Comparison of ENCODE assay signal across 8 cellular contexts in the genomic region with DNA sequence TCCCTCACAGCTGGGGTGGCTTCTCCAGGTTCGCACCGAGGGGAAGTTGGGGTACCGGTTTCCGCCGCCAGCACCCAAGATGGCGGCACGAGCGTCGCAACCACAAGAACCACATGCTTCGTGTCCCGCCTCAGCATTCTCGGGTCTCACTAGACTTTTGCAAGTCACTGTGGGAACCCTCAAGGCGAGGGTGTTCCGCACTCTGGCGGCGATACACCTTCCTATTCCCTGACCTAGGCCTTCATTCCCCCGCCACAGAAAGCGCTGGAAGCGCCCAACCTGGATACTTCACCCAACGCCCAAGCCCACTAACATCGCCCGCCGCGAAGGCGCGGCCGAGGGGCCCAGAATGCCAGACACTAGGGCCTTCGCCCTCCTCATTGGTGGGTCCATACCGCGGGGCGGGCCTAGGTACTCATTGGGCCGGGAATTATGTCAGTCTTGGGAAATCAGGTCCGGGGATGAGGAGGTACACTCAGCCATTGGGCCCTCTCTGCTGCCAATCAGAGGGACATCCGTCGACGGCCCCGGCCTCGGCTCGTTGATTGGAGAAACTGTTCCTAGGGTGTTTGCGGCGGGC. TPM values are rescaled to one million over a fixed set of nuclear protein-coding genes. Genes with fewer than 3 reads are reported as not detected.
DNase-seq lines count a peak whose midpoint lies in the region; ATAC-seq, FAIRE-seq and TF ChIP-seq lines count a peak whose summit lies in the region.

No MANE protein-coding gene starts in this region.

- no peaks in the 10 kb centered on the region for H3K9me1 ChIP-seq in endothelial cell of umbilical vein (replicated peaks; ENCODE audit: control insufficient read depth, extremely low read depth, insufficient read depth, low read length)

- H3K4me3 ChIP-seq in OCI-LY1 (ENCODE audit: low read depth, low read length, poor library complexity, severe bottlenecking) (peak overlapping the region; percentile 84), endothelial cell of umbilical vein (replicated peaks in 1 of 3; ENCODE audit: insufficient read depth in 1 of 3, low read depth in 1 of 3, low read length in 3 of 3) (peak overlapping the region; percentile 2 to 70 (median 64))

- H3K4me1 ChIP-seq in OCI-LY1 (ENCODE audit: insufficient read depth, low read length, severe bottlenecking): peaks cover 49% of the 10 kb centered on the region
- H3K4me1 ChIP-seq in endothelial cell of umbilical vein (ENCODE audit: control insufficient read depth, extremely low read depth, insufficient read depth, low read length): peaks cover 40% of the 10 kb centered on the region

- H2AFZ ChIP-seq in OCI-LY1 (ENCODE audit: low read length): no peak overlapping the region
- peak overlapping the region; percentile 51 for H2AFZ ChIP-seq in endothelial cell of umbilical vein (ENCODE audit: low read depth, low read length)

- no peaks in the 10 kb centered on the region for H3F3A ChIP-seq in OCI-LY1 (ENCODE audit: insufficient read depth, low read length)

- no TSS peak for BruUV-seq in endothelial cell of umbilical vein (replicated peaks; lab: Mats Ljungman, UMichigan)

- DNase-seq in DMS 273 (lab: John Stamatoyannopoulos, UW; ENCODE audit: unreplicated experiment) (peak; percentile 100), HuH-7 (ENCODE audit: low spot score) (peak; percentile 98), activated T-cell treated with anti-CD3 and anti-CD28 coated beads for 1 hour (ENCODE audit: low read depth) (peak; percentile 94), endothelial cell of umbilical vein (ENCODE audit: low read depth, low spot score) (peak; percentile 100), midbrain (lab: John Stamatoyannopoulos, UW) (peak; percentile 100)
- peak; percentile 98 for DNase-seq in stimulated activated CD8-positive, alpha-beta memory T cell treated with anti-CD3 and anti-CD28 coated beads, Interleukin-15, amount 100 ng/mL, for 48 hours (ENCODE audit: low read depth in 2 of 2)

- no peaks in the 10 kb centered on the region for H3K9me2 ChIP-seq in OCI-LY1 (ENCODE audit: low read depth, low read length)

- FAIRE-seq in endothelial cell of umbilical vein (lab: Jason Lieb, UNC): peak; percentile 99

- H3K36me3 ChIP-seq in OCI-LY1 (ENCODE audit: insufficient read depth, low read length): peaks cover 25% of the 10 kb centered on the region; the same call in 1 of the 2 replicates
- H3K36me3 ChIP-seq in endothelial cell of umbilical vein (ENCODE audit: control insufficient read depth in 2 of 2, extremely low read depth in 1 of 2, insufficient read depth in 2 of 2, low read length in 2 of 2): peaks cover 2% of the 10 kb centered on the region in 2 experiments

- intact Hi-C loops in endothelial cell of umbilical vein (cut with micrococcal nuclease): loop anchor here (1.0 to 5.0 kb wide), 5 partner anchors 19 to 194 kb away; partner anchors contain the start of gene CBX1

- H3K79me2 ChIP-seq in OCI-LY1 (ENCODE audit: insufficient read depth, low read length) (peaks cover 13% of the 10 kb centered on the region), endothelial cell of umbilical vein (ENCODE audit: control insufficient read depth, insufficient read depth, low read length) (peaks cover 34% of the 10 kb centered on the region)

- TF ChIP-seq CTCF in OCI-LY1 (IDR thresholded peaks at IDR 0.05; ENCODE audit: low read length): no peak
- TF ChIP-seq CTCF in endothelial cell of umbilical vein (IDR thresholded peaks at IDR 0.05; ENCODE audit: extremely low read depth in 1 of 2, insufficient read depth in 1 of 2, low read depth in 1 of 2, low read length in 2 of 2): no peak

- peak; percentile 82 for ATAC-seq in GM21526 (IDR thresholded peaks at IDR 0.05; ENCODE audit: low FRiP score, unreplicated experiment)

- TF ChIP-seq POLR2A in endothelial cell of umbilical vein (IDR thresholded peaks at IDR 0.05; ENCODE audit: low read depth, low read length): peak; percentile 71

- dilution Hi-C loops in endothelial cell of umbilical vein (cut with MboI; ENCODE audit: extremely low pct_ligation_motif_present, low sequenced_read_pairs): no loop called here

- CTCF ChIA-PET in endothelial cell of umbilical vein (lab: Charles Lee): interaction anchor here (0.9 to 6.3 kb wide), 8 partner anchors 11 to 32 kb away, joined by 3 to 64 read pairs (median 11); no protein-coding TSS in a partner anchor

- H3K4me2 ChIP-seq in OCI-LY1 (ENCODE audit: low read length) (peak overlapping the region; percentile 84), endothelial cell of umbilical vein (ENCODE audit: insufficient read depth, low read length) (peak overlapping the region; percentile 72)

- H3K9me3 ChIP-seq in OCI-LY1 (ENCODE audit: low read length): no peaks in the 10 kb centered on the region
- no peaks in the 10 kb centered on the region for H3K9me3 ChIP-seq in endothelial cell of umbilical vein (replicated peaks; ENCODE audit: control insufficient read depth, insufficient read depth, low read length)

- POLR2A ChIA-PET in endothelial cell of umbilical vein (lab: Charles Lee): interaction anchor here (0.6 to 2.2 kb wide), 12 partner anchors 10 to 689 kb away, joined by 3 to 9 read pairs (median 6); partner anchors contain the start of genes CBX1 and COPZ2

- H3K27ac ChIP-seq in OCI-LY1 (ENCODE audit: low read depth, low read length, poor library complexity, severe bottlenecking) (peak overlapping the region; percentile 79), endothelial cell of umbilical vein (ENCODE audit: insufficient read depth, low read depth, low read length) (peak overlapping the region; percentile 72)

- H3K27me3 ChIP-seq in OCI-LY1 (ENCODE audit: insufficient read depth, low read length): no peaks in the 10 kb centered on the region
- no peaks in the 10 kb centered on the region for H3K27me3 ChIP-seq in endothelial cell of umbilical vein (ENCODE audit: control insufficient read depth in 2 of 2, insufficient read depth in 2 of 2, low read length in 2 of 2)

- H3K9ac ChIP-seq in OCI-LY1 (ENCODE audit: low read length): peak overlapping the region; percentile 87
- peak overlapping the region; percentile 59 for H3K9ac ChIP-seq in endothelial cell of umbilical vein (replicated peaks; ENCODE audit: extremely low read depth, insufficient read depth, low read length)

- H4K20me1 ChIP-seq in OCI-LY1 (ENCODE audit: insufficient read depth, low read length) (no peaks in the 10 kb centered on the region), endothelial cell of umbilical vein (replicated peaks; ENCODE audit: control insufficient read depth, extremely low read depth, insufficient read depth, low read length) (no peaks in the 10 kb centered on the region)

TF ChIP-seq in endothelial cell of umbilical vein, 7 proteins besides CTCF, POLR2A, EP300 and RAD21 (continues in another document):
- TF ChIP-seq, protein P1, sequence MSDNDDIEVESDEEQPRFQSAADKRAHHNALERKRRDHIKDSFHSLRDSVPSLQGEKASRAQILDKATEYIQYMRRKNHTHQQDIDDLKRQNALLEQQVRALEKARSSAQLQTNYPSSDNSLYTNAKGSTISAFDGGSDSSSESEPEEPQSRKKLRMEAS (IDR thresholded peaks at IDR 0.05; ENCODE audit: insufficient read depth, insufficient read length): peak; percentile 52
- TF ChIP-seq FOS (IDR thresholded peaks at IDR 0.05; ENCODE audit: borderline replicate concordance, insufficient read depth, low read length): no peak
- TF ChIP-seq JUN (IDR thresholded peaks at IDR 0.05; ENCODE audit: borderline replicate concordance, insufficient read depth, insufficient read length, low read depth): no peak
- TF ChIP-seq MYC (IDR thresholded peaks at IDR 0.05; ENCODE audit: low read depth, low read length): peak; percentile 93
- TF ChIP-seq GATA2 (IDR thresholded peaks at IDR 0.05; ENCODE audit: insufficient read depth, insufficient read length, low read depth, low read length): no peak
- TF ChIP-seq POLR2AphosphoS5 (IDR thresholded peaks at IDR 0.05; ENCODE audit: insufficient read depth, low read depth, low read length): peak; percentile 90

RNA-seq across cellular contexts. Expression of gene NFE2L1, which starts 0.3 kb away (rescaled TPM):
- total RNA-seq in endothelial cell of umbilical vein: 204 and 236 TPM in 2 replicates
- polyA plus RNA-seq in endothelial cell of umbilical vein: 187 and 196 TPM in 2 replicates
- 182 and 183 TPM in 2 replicates for polyA plus RNA-seq in endothelial cell of umbilical vein (2011; cell fraction: cytosol; rRNA removed)
- 152 and 190 TPM in 2 replicates for polyA plus RNA-seq in endothelial cell of umbilical vein (2011; cell fraction: nucleus; rRNA removed)
- polyA plus RNA-seq in endothelial cell of umbilical vein (2012): 251 and 271 TPM in 2 replicates
- polyA minus RNA-seq in endothelial cell of umbilical vein: 201 and 268 TPM in 2 replicates
- polyA minus RNA-seq in endothelial cell of umbilical vein (2011; cell fraction: cytosol; rRNA and poly(A)+ RNA removed): 33.9 TPM
- 66.4 and 84.9 TPM in 2 replicates for polyA minus RNA-seq in endothelial cell of umbilical vein (2011; cell fraction: nucleus; rRNA and poly(A)+ RNA removed)

RNA-seq across cellular contexts. Expression of gene COPZ2, which starts 10.2 kb away (rescaled TPM):
- total RNA-seq in endothelial cell of umbilical vein: 12.5 and 16.3 TPM in 2 replicates
- 13.4 and 28.1 TPM in 2 replicates for polyA plus RNA-seq in endothelial cell of umbilical vein
- 14.9 and 16.6 TPM in 2 replicates for polyA plus RNA-seq in endothelial cell of umbilical vein (2011; cell fraction: cytosol; rRNA removed)
- 11.5 and 11.9 TPM in 2 replicates for polyA plus RNA-seq in endothelial cell of umbilical vein (2011; cell fraction: nucleus; rRNA removed)
- polyA plus RNA-seq in endothelial cell of umbilical vein (2012): 31.6 and 51.5 TPM in 2 replicates
- polyA minus RNA-seq in endothelial cell of umbilical vein: 15.0 and 17.1 TPM in 2 replicates
- not detected for polyA minus RNA-seq in endothelial cell of umbilical vein (2011; cell fraction: cytosol; rRNA and poly(A)+ RNA removed)
- 3.7 and 3.8 TPM in 2 replicates for polyA minus RNA-seq in endothelial cell of umbilical vein (2011; cell fraction: nucleus; rRNA and poly(A)+ RNA removed)

RNA-seq across cellular contexts. Expression of gene CBX1, which starts 53.4 kb away (rescaled TPM):
- 95.2 and 102 TPM in 2 replicates for total RNA-seq in endothelial cell of umbilical vein
- 15.0 and 20.4 TPM in 2 replicates for polyA plus RNA-seq in endothelial cell of umbilical vein
- 52.9 and 55.9 TPM in 2 replicates for polyA plus RNA-seq in endothelial cell of umbilical vein (2011; cell fraction: cytosol; rRNA removed)
- polyA plus RNA-seq in endothelial cell of umbilical vein (2011; cell fraction: nucleus; rRNA removed): 20.2 and 32.9 TPM in 2 replicates
- polyA plus RNA-seq in endothelial cell of umbilical vein (2012): 98.5 and 129 TPM in 2 replicates
- 20.3 and 24.7 TPM in 2 replicates for polyA minus RNA-seq in endothelial cell of umbilical vein
- 12.7 TPM for polyA minus RNA-seq in endothelial cell of umbilical vein (2011; cell fraction: cytosol; rRNA and poly(A)+ RNA removed)
- polyA minus RNA-seq in endothelial cell of umbilical vein (2011; cell fraction: nucleus; rRNA and poly(A)+ RNA removed): 7.5 and 10.7 TPM in 2 replicates

RNA-seq across cellular contexts. Expression of gene SNX11, which starts 59.7 kb away (rescaled TPM):
- total RNA-seq in endothelial cell of umbilical vein: 23.4 and 26.4 TPM in 2 replicates
- 22.0 and 26.2 TPM in 2 replicates for polyA plus RNA-seq in endothelial cell of umbilical vein
- polyA plus RNA-seq in endothelial cell of umbilical vein (2011; cell fraction: cytosol; rRNA removed): 19.9 and 20.1 TPM in 2 replicates
- 18.2 and 21.7 TPM in 2 replicates for polyA plus RNA-seq in endothelial cell of umbilical vein (2011; cell fraction: nucleus; rRNA removed)
- polyA plus RNA-seq in endothelial cell of umbilical vein (2012): 22.9 and 26.2 TPM in 2 replicates
- 27.7 and 28.1 TPM in 2 replicates for polyA minus RNA-seq in endothelial cell of umbilical vein
- polyA minus RNA-seq in endothelial cell of umbilical vein (2011; cell fraction: cytosol; rRNA and poly(A)+ RNA removed): 10.7 TPM
- 6.3 and 11.2 TPM in 2 replicates for polyA minus RNA-seq in endothelial cell of umbilical vein (2011; cell fraction: nucleus; rRNA and poly(A)+ RNA removed)

Comparison
In these comparisons a context has a peak if more than half of its experiments do, and no peak if none do; other contexts are left out.
1. Peak in every context shown above with its lines: DNase-seq, ATAC-seq, H3K4me3 ChIP-seq and H3K27ac ChIP-seq.